2 cellular contexts compared by ENCODE assay signal in genomic region chr1:228084325-228084724, GRCh38.
TF ChIP-seq lines count a peak whose summit lies in the region.

No MANE protein-coding gene starts in this region.

TF ChIP-seq in SK-N-SH, 30 proteins besides CTCF, POLR2A, EP300 and RAD21 (continued from another document):
- TF ChIP-seq IRF3 (IDR thresholded peaks at IDR 0.05; ENCODE audit: low read depth, low read length) (no peak), FOXM1 (IDR thresholded peaks at IDR 0.05; ENCODE audit: low read depth) (no peak), CHD2 (IDR thresholded peaks at IDR 0.05; ENCODE audit: low read length, partially characterized antibody) (no peak), TCF12 (IDR thresholded peaks at IDR 0.05) (no peak), SMC3 (IDR thresholded peaks at IDR 0.05; ENCODE audit: low read depth, low read length) (no peak), GABPA (IDR thresholded peaks at IDR 0.05; ENCODE audit: low read depth) (no peak), NRF1 (IDR thresholded peaks at IDR 0.05; ENCODE audit: low read depth, low read length) (no peak), MXI1 (IDR thresholded peaks at IDR 0.05; ENCODE audit: low read depth, low read length) (no peak), MEF2A (IDR thresholded peaks at IDR 0.05; ENCODE audit: borderline replicate concordance, low read depth) (no peak), RFX5 (IDR thresholded peaks at IDR 0.05; ENCODE audit: low read length) (no peak)

TF ChIP-seq in SK-N-SH treated with all-trans-retinoic acid at 6 μM for 48 hours, 23 proteins besides CTCF, POLR2A, EP300 and RAD21 (continued from another document):
- no peak for TF ChIP-seq SNAI2 (CRISPR knock-in tag; IDR thresholded peaks at IDR 0.05)
- no peak for TF ChIP-seq RARB (CRISPR knock-in tag; IDR thresholded peaks at IDR 0.05)
- no peak for TF ChIP-seq CSRNP3 (CRISPR knock-in tag; IDR thresholded peaks at IDR 0.05)
- TF ChIP-seq TSHZ2 (CRISPR knock-in tag; IDR thresholded peaks at IDR 0.05): no peak
- no peak for TF ChIP-seq ZNF565 (CRISPR knock-in tag; conservative IDR thresholded peaks at IDR 0.05; ENCODE audit: low read depth)
- TF ChIP-seq ZC3H10 (CRISPR knock-in tag; IDR thresholded peaks at IDR 0.05): no peak
- no peak for TF ChIP-seq ZNF8 (CRISPR knock-in tag; IDR thresholded peaks at IDR 0.05)
- TF ChIP-seq CSDC2 (CRISPR knock-in tag; IDR thresholded peaks at IDR 0.05): no peak
- TF ChIP-seq ZFP30 (CRISPR knock-in tag; IDR thresholded peaks at IDR 0.05): no peak
- no peak for TF ChIP-seq ARNTL (CRISPR knock-in tag; IDR thresholded peaks at IDR 0.05; ENCODE audit: borderline replicate concordance, low read depth)
- no peak for TF ChIP-seq ISL1 (CRISPR knock-in tag; IDR thresholded peaks at IDR 0.05)
- TF ChIP-seq CREB5 (CRISPR knock-in tag; IDR thresholded peaks at IDR 0.05; ENCODE audit: low read depth): no peak
